In the genomic region with DNA sequence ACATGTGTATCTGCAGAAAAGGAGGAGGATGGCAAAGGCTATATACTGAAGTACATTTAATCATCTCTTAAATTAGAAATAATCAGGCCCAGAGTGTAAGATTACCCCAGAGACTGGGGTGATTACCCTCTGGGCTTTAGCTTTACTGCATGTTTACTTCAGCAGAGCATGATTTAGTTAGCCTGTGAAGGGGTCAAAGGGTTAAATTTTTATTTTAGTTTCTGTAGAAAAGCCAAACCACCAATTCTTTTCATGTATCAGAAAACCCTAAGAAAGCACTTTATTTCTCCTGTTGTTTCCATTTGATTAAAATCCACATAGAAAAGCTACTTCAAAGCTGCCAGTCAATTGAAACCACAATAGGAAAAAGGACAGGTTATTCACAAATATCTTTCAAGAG, we compare ENCODE assay signal across 20 cellular contexts.
"Had no signal": no experiment of that assay in that cellular context is flagged by ENCODE, and none has a peak within 500 bp of the region (broad histone marks: within the 10 kb centered on the region; RNA-seq: fewer than 3 reads in every experiment).

No MANE protein-coding gene starts in this region.

- H3K27ac ChIP-seq: esophagus muscularis mucosa, left lung, psoas muscle had no signal

- DNase-seq: activated CD4-positive, alpha-beta T cell treated with anti-CD3 and anti-CD28 coated beads for 48 hours; activated CD8-positive, alpha-beta memory T cell treated with anti-CD3 and anti-CD28 coated beads, Interleukin-2, amount 10 ng/mL, durations not matched to agents 7 days and 5 days; activated CD8-positive, alpha-beta T cell treated with anti-CD3 and anti-CD28 coated beads for 36 hours; activated gamma-delta T cell treated with Interleukin-2 at 50 U/mL for 16 hours; anterior cingulate cortex; central memory CD4-positive, alpha-beta T cell; effector memory CD4-positive, alpha-beta T cell; left lung; natural killer cell; psoas muscle; small intestine; stimulated activated CD4-positive, alpha-beta T cell treated with anti-CD3 and anti-CD28 coated beads, Interleukin-15, amount 100 ng/mL, for 24 hours; stimulated activated CD4-positive, alpha-beta T cell treated with anti-CD3 and anti-CD28 coated beads, Interleukin-2, amount 100 ng/mL, for 48 hours; stimulated activated naive CD8-positive, alpha-beta T cell treated with anti-CD3 and anti-CD28 coated beads, Interleukin-15, Interleukin-2, amounts not matched to agents 100 U/mL and 50 U/mL, for 24 hours had no signal

- H3K36me3 ChIP-seq: esophagus muscularis mucosa, left lung had no signal

- H3K4me3 Mint-ChIP-seq: activated CD8-positive, alpha-beta memory T cell treated with anti-CD3 and anti-CD28 coated beads, Interleukin-2, amount 10 ng/mL, durations not matched to agents 7 days and 5 days; activated CD8-positive, alpha-beta T cell treated with anti-CD3 and anti-CD28 coated beads for 36 hours; activated naive CD4-positive, alpha-beta T cell treated with anti-CD3 and anti-CD28 coated beads, Interleukin-2, amount 50 U/mL, for 24 hours; mesothelial cell of epicardium; natural killer cell had no signal

- H3K4me1 Mint-ChIP-seq: natural killer cell had no signal

- H3K27me3 ChIP-seq: esophagus muscularis mucosa, left lung had no signal

- ATAC-seq: activated CD8-positive, alpha-beta memory T cell treated with anti-CD3 and anti-CD28 coated beads, Interleukin-2, amount 10 ng/mL, durations not matched to agents 7 days and 5 days; activated CD8-positive, alpha-beta T cell treated with anti-CD3 and anti-CD28 coated beads for 36 hours; left lung; natural killer cell; psoas muscle; sciatic nerve; SK-N-SH treated with all-trans-retinoic acid at 6 μM for 48 hours; stimulated activated naive CD8-positive, alpha-beta T cell treated with anti-CD3 and anti-CD28 coated beads, Interleukin-15, Interleukin-2, amounts not matched to agents 100 U/mL and 50 U/mL, for 24 hours had no signal

- H3K9me3 ChIP-seq: esophagus muscularis mucosa, left lung, psoas muscle had no signal

- H3K27ac Mint-ChIP-seq: activated CD8-positive, alpha-beta memory T cell treated with anti-CD3 and anti-CD28 coated beads, Interleukin-2, amount 10 ng/mL, durations not matched to agents 7 days and 5 days; activated CD8-positive, alpha-beta T cell treated with anti-CD3 and anti-CD28 coated beads for 36 hours; activated naive CD4-positive, alpha-beta T cell treated with anti-CD3 and anti-CD28 coated beads, Interleukin-2, amount 50 U/mL, for 24 hours; mesothelial cell of epicardium; natural killer cell had no signal

- H3K4me3 ChIP-seq: esophagus muscularis mucosa, left lung, psoas muscle had no signal

- FAIRE-seq: colon, small intestine had no signal

- H3K36me3 Mint-ChIP-seq: activated CD8-positive, alpha-beta memory T cell treated with anti-CD3 and anti-CD28 coated beads, Interleukin-2, amount 10 ng/mL, durations not matched to agents 7 days and 5 days; activated naive CD4-positive, alpha-beta T cell treated with anti-CD3 and anti-CD28 coated beads, Interleukin-2, amount 50 U/mL, for 24 hours; mesothelial cell of epicardium had no signal

- H3K4me1 ChIP-seq: esophagus muscularis mucosa, left lung, psoas muscle had no signal

- H3K9me3 Mint-ChIP-seq: activated CD8-positive, alpha-beta T cell treated with anti-CD3 and anti-CD28 coated beads for 36 hours had no signal
